ENCODE assay signal across 1 cellular context in genomic region chr16:23216658-23217246, GRCh38.
A peak's percentile ranks its signal among the peaks of the same experiment; 100 is the strongest.
TF ChIP-seq lines count a peak whose summit lies in the region.

No MANE protein-coding gene starts in this region.

TF ChIP-seq in K562, 482 proteins besides CTCF, POLR2A, EP300 and RAD21 (continued from another document):
- TF ChIP-seq, protein P1, sequence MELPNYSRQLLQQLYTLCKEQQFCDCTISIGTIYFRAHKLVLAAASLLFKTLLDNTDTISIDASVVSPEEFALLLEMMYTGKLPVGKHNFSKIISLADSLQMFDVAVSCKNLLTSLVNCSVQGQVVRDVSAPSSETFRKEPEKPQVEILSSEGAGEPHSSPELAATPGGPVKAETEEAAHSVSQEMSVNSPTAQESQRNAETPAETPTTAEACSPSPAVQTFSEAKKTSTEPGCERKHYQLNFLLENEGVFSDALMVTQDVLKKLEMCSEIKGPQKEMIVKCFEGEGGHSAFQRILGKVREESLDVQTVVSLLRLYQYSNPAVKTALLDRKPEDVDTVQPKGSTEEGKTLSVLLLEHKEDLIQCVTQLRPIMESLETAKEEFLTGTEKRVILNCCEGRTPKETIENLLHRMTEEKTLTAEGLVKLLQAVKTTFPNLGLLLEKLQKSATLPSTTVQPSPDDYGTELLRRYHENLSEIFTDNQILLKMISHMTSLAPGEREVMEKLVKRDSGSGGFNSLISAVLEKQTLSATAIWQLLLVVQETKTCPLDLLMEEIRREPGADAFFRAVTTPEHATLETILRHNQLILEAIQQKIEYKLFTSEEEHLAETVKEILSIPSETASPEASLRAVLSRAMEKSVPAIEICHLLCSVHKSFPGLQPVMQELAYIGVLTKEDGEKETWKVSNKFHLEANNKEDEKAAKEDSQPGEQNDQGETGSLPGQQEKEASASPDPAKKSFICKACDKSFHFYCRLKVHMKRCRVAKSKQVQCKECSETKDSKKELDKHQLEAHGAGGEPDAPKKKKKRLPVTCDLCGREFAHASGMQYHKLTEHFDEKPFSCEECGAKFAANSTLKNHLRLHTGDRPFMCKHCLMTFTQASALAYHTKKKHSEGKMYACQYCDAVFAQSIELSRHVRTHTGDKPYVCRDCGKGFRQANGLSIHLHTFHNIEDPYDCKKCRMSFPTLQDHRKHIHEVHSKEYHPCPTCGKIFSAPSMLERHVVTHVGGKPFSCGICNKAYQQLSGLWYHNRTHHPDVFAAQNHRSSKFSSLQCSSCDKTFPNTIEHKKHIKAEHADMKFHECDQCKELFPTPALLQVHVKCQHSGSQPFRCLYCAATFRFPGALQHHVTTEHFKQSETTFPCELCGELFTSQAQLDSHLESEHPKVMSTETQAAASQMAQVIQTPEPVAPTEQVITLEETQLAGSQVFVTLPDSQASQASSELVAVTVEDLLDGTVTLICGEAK (IDR thresholded peaks at IDR 0.05), result peak; percentile 92
- TF ChIP-seq, protein P1 (CRISPR knock-in tag; IDR thresholded peaks at IDR 0.05), result peak; percentile 85
- no peak for TF ChIP-seq TCF7 (IDR thresholded peaks at IDR 0.05; ENCODE audit: borderline replicate concordance)
